8 cellular contexts compared by ENCODE assay signal in the genomic region with DNA sequence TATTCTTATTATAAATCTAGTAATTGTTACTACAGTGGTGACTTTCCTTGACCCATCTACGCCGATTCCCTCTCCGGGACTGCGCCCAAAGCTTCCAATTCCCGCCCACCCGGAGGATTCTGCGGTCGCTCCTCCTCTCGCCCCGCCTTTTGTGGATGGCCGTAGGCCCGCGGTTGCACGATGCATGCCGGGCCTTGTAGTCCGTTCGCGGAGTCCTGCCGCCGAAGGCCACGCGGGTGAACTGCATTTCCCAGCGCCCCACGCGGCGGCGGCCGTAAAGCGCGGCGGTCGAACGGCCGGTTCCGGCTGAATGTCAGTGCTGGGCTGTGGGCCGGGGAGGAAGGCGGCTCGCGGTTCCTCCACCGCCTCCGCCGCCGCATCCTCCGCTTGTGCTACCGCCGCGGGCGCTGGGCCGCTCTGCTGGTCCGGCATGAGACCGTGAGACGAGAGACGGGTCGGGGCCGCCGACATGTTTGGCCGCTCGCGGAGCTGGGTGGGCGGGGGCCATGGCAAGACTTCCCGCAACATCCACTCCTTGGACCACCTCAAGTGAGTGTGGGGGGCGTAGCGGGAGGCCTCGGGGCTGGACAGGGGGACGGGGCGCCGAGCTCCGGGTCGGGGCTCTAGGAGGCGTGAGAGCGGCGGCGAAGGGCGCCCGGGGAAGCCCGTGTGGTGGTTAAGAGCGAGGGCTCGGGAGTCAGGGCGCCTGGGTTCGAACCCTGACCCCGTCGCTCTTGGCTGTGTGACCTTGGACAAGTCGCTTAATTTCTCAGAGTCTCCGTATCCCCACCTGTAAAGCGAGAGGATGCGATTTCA. TPM values are rescaled to one million over a fixed set of nuclear protein-coding genes. Genes with fewer than 3 reads are reported as not detected.
DNase-seq lines count a peak whose midpoint lies in the region; ATAC-seq and TF ChIP-seq lines count a peak whose summit lies in the region.

CLEC16A (plus strand) TSS at position 316 of the 816 bp plus-strand sequence; CDS start at position 470, 154 bp downstream.

- H3K4me3 ChIP-seq in ascending aorta (peak within 1 kb of the TSS; percentile 98), right atrium auricular region (peak within 1 kb of the TSS; percentile 98), psoas muscle (peak within 1 kb of the TSS; percentile 99), urinary bladder (ENCODE audit: low read depth, low read length) (peak within 1 kb of the TSS; percentile 88)

- no peaks in the 10 kb centered on the region for H3K9me3 ChIP-seq in ascending aorta
- no peaks in the 10 kb centered on the region for H3K9me3 ChIP-seq in right atrium auricular region
- H3K9me3 ChIP-seq in psoas muscle = no peaks in the 10 kb centered on the region

- H3K27ac ChIP-seq in ascending aorta (peak within 1 kb of the TSS; percentile 85 to 86), right atrium auricular region (peak within 1 kb of the TSS; percentile 94 to 95), psoas muscle (peak within 1 kb of the TSS; percentile 91), urinary bladder (ENCODE audit: low read depth) (peak within 1 kb of the TSS; percentile 25)

- no peaks in the 10 kb centered on the region for H3K27me3 ChIP-seq in ascending aorta
- H3K27me3 ChIP-seq in right atrium auricular region = no peaks in the 10 kb centered on the region
- H3K27me3 ChIP-seq in psoas muscle (ENCODE audit: insufficient read depth in 3 of 3, low read length in 2 of 3) = no peaks in the 10 kb centered on the region

- no peaks in the 10 kb centered on the region for H3K36me3 ChIP-seq in ascending aorta
- H3K36me3 ChIP-seq in right atrium auricular region = no peaks in the 10 kb centered on the region
- no peaks in the 10 kb centered on the region for H3K36me3 ChIP-seq in psoas muscle (ENCODE audit: insufficient read depth in 1 of 2, low read depth in 1 of 2)
- no peaks in the 10 kb centered on the region for H3K36me3 ChIP-seq in urinary bladder (ENCODE audit: insufficient read depth)

- TF ChIP-seq CTCF in ascending aorta (IDR thresholded peaks at IDR 0.05) (no peak), right atrium auricular region (IDR thresholded peaks at IDR 0.05) (peak in 1 of 2 donors; percentile 43), psoas muscle (IDR thresholded peaks at IDR 0.05) (no peak)

- peak; percentile 60 for ATAC-seq in GM18505 (IDR thresholded peaks at IDR 0.05; ENCODE audit: unreplicated experiment)
- peak; percentile 65 for ATAC-seq in HG02970 (IDR thresholded peaks at IDR 0.05; ENCODE audit: low FRiP score, unreplicated experiment)
- ATAC-seq in psoas muscle = peak; percentile 80 to 88 (median 82)

- H3K4me1 ChIP-seq in ascending aorta (peaks cover 20 to 49% of the 10 kb centered on the region in 2 donors), right atrium auricular region (peaks cover 0 to 71% of the 10 kb centered on the region in 2 donors), psoas muscle (peaks cover 46% of the 10 kb centered on the region), urinary bladder (ENCODE audit: insufficient read depth) (peaks cover 4% of the 10 kb centered on the region)

- TF ChIP-seq POLR2A in GM18505 (IDR thresholded peaks at IDR 0.05; ENCODE audit: borderline replicate concordance, extremely low read depth, insufficient read depth, insufficient read length) = peak; percentile 70

- DNase-seq in NCI-H1930 (lab: John Stamatoyannopoulos, UW) = peak; percentile 93 to 96
- peak; percentile 93 to 99 for DNase-seq in ascending aorta (ENCODE audit: low spot score in 2 of 2)
- peak; percentile 97 for DNase-seq in right atrium auricular region (ENCODE audit: low spot score)
- peak; percentile 99 for DNase-seq in psoas muscle

- WGBS in psoas muscle, 3 donors = 0 to 1% (median 0%) methylated on average over 80 to 86 of the region's 86 CpGs
- under 1% methylated on average over 86 of the region's 86 CpGs for WGBS in urinary bladder

- intact Hi-C loops in T-helper 2 cell treated with Interferon-gamma antibody and Interleukin-4, amounts not matched to agents 100 ng/mL and 5 ng/mL, for 36 hours (cut with micrococcal nuclease) = loop anchor here (1.0 to 10.0 kb wide), 5 partner anchors 200 to 972 kb away; partner anchors contain the start of genes RMI2, RSL1D1 and ZC3H7A
- intact Hi-C loops in ascending aorta (cut with DNase I) = loop anchor here (10.0 kb wide), 2 partner anchors 800 to 1850 kb away; partner anchors contain the start of genes HAPSTR1 and TXNDC11
- intact Hi-C loops in psoas muscle (cut with DNase I) = no loop called here

RNA-seq across cellular contexts. Expression of gene CLEC16A, which starts in this region (rescaled TPM):
- 31.0 and 32.8 TPM in 2 replicates for total RNA-seq in T-helper 2 cell treated with Interferon-gamma antibody and Interleukin-4, amounts not matched to agents 100 ng/mL and 5 ng/mL, for 36 hours
- total RNA-seq in ascending aorta (16.2 TPM), right atrium auricular region (10 to 100 TPM; 24.1 to 49.0 TPM), psoas muscle (10 to 100 TPM; 18.3 to 24.5 (median 22.4) TPM), urinary bladder (19.9 TPM)
- polyA plus RNA-seq in psoas muscle (10 to 100 TPM; 13.1 to 28.1 (median 15.3) TPM), urinary bladder (10.9 TPM)

Comparison
In these comparisons a context has a peak if more than half of its experiments do, and no peak if none do; other contexts are left out.
1. Peak in every context shown above with its lines: DNase-seq, ATAC-seq, H3K4me3 ChIP-seq and H3K27ac ChIP-seq.
2. H3K27ac ChIP-seq: peak in every context shown above with its lines; median percentile 94 in right atrium auricular region; 91 in psoas muscle; 86 in ascending aorta; 25 in urinary bladder.
3. intact Hi-C loops: an anchor here in T-helper 2 cell treated with Interferon-gamma antibody and Interleukin-4, amounts not matched to agents 100 ng/mL and 5 ng/mL, for 36 hours (1.0 to 10.0 kb wide) and ascending aorta (10.0 kb wide); none called in psoas muscle.